In the genomic region with DNA sequence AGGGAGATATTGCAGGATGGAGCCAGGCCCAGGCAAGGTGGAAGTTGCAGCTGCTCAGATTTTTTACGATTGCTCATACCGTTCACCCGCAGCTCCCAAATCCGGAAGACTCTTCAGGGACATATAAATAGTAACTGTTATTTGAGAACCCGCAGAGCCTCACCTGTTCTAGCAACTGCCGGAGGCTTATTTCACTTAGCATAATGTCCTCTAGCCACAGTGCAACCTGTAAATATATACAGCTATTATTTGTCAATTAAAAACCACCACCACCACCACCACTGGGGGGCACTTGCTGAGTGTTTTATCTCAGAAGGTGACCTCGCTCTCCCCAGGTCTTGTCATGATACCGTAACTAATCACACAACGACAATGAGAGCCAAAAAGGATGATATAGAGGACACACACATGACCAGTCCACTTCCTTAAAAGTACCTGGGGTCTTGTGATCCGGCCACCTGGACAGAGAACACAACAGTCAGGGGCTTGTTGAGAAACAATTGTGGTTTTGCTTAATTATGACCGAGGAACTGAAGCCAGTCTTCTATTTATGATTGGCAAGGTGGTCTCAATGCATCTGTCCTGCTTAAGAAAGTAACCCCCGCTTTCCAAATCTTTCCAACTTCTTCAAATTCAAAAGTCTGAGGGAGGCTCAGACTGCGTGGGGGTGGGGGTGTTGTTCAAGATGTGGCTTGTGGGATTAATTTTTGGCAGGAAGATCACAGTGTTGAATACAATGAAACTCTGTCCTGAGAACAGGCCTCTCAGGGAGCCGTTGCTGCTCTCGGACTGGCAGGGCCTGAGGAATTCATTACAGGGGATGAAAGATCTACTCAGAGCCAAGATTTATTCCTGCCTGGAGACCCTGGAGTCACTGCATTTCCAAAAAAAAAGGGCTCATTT, we compare ENCODE assay signal across 10 cellular contexts.
DNase-seq lines count a peak whose midpoint lies in the region; ATAC-seq, FAIRE-seq and TF ChIP-seq lines count a peak whose summit lies in the region.
"Had no signal": no experiment of that assay in that cellular context is flagged by ENCODE, and none has a peak within 500 bp of the region (broad histone marks: within the 10 kb centered on the region; RNA-seq: fewer than 3 reads in every experiment).

No MANE protein-coding gene starts in this region.

- peak; percentile 59 for FAIRE-seq in GM12878 (lab: Jason Lieb, UNC)
- peak; percentile 81 for FAIRE-seq in keratinocyte (lab: Jason Lieb, UNC)
- FAIRE-seq: G401.6 had no signal

- H4K20me1 ChIP-seq in GM12878 (ENCODE audit: control insufficient read depth, insufficient read depth) (no peaks in the 10 kb centered on the region), keratinocyte (ENCODE audit: control insufficient read depth, extremely low read depth, insufficient read depth, low read length) (no peaks in the 10 kb centered on the region)

- intact Hi-C loops in GM12878 (cut with micrococcal nuclease; ENCODE audit: unreplicated experiment): loop anchor here (1.0 kb wide), 1 partner anchor 106 kb away; no protein-coding TSS in a partner anchor

- peaks cover 13% of the 10 kb centered on the region for H3K4me1 ChIP-seq in GM12878 (ENCODE audit: control insufficient read depth, insufficient read depth, low read length)
- peaks cover 13% of the 10 kb centered on the region for H3K4me1 ChIP-seq in keratinocyte (ENCODE audit: control insufficient read depth, extremely low read depth, insufficient read depth, low read length)

- DNase-seq in NOMO-1 (lab: John Stamatoyannopoulos, UW; ENCODE audit: unreplicated experiment in 2 of 2): peak; percentile 62 to 69
- DNase-seq in NOMO-1 treated with dmso at 0.1 percent for 144 hours (lab: John Stamatoyannopoulos, UW; ENCODE audit: unreplicated experiment): no peak
- peak; percentile 78 for DNase-seq in NCI-H128 (lab: John Stamatoyannopoulos, UW; ENCODE audit: unreplicated experiment)
- peak; percentile 61 for DNase-seq in T-helper 9 cell
- DNase-seq in GM12878 (ENCODE audit: low read depth, low spot score): peak; percentile 38
- peak; percentile 38 for DNase-seq in keratinocyte (ENCODE audit: low read depth, low spot score)
- peak; percentile 31 to 41 (median 37) for DNase-seq in stimulated activated CD4-positive, alpha-beta T cell treated with anti-CD3 and anti-CD28 coated beads, TNF-alpha, amount 100 ng/mL, for 1 hour (ENCODE audit: low read depth in 3 of 3, low spot score in 1 of 3)

- TF ChIP-seq POLR2A in GM12878 (IDR thresholded peaks at IDR 0.05; ENCODE audit: low read depth, low read length): no peak

- H3K9ac ChIP-seq in GM12878 (ENCODE audit: control insufficient read depth, insufficient read depth, low read length) (no peak overlapping the region), keratinocyte (ENCODE audit: control insufficient read depth, extremely low read depth, insufficient read depth, low read length) (peak overlapping the region; percentile 39)

- dilution Hi-C loops in keratinocyte (cut with MboI; ENCODE audit: extremely low pct_ligation_motif_present, low sequenced_read_pairs): no loop called here

- POLR2A ChIA-PET in GM12878 (lab: Charles Lee): interaction anchor here (1.0 kb wide), 1 partner anchor 106 kb away, joined by 5 read pairs; no protein-coding TSS in a partner anchor

- RAD21 ChIA-PET in GM12878 (lab: Charles Lee; ENCODE audit: unreplicated experiment): interaction anchor here (0.6 to 2.9 kb wide), 8 partner anchors 12 to 588 kb away, joined by 3 to 29 read pairs (median 4); no protein-coding TSS in a partner anchor

- no peak overlapping the region for H3K27ac ChIP-seq in GM12878 (ENCODE audit: control insufficient read depth, insufficient read depth)
- peak overlapping the region; percentile 32 for H3K27ac ChIP-seq in keratinocyte (ENCODE audit: control insufficient read depth, insufficient read depth, low read length)
- H3K27ac ChIP-seq: ovary had no signal

- H3K4me2 ChIP-seq in GM12878 (ENCODE audit: control insufficient read depth, insufficient read depth) (peak overlapping the region; percentile 54), keratinocyte (ENCODE audit: control insufficient read depth, extremely low read depth, insufficient read depth, low read depth, low read length) (peak overlapping the region; percentile 24)

- no TSS peak for BruUV-seq in GM12878 (replicated peaks; lab: Mats Ljungman, UMichigan)

- peak; percentile 58 for TF ChIP-seq RAD21 in GM12878 (IDR thresholded peaks at IDR 0.05; ENCODE audit: insufficient read depth, low read depth, low read length)

- 16% methylated on average over 15 of the region's 15 CpGs for WGBS in GM12878 (ENCODE audit: insufficient coverage, insufficient replicate concordance, low lambda C conversion rate, missing lambda C conversion rate)

- CTCF ChIA-PET in GM12878 (lab: Yijun Ruan, JAX): interaction anchor here (0.6 to 13.3 kb wide), 8 partner anchors 8 to 513 kb away, joined by 3 to 199 read pairs (median 3); a partner anchor contains a TSS

- H3K79me2 ChIP-seq in GM12878 (ENCODE audit: control insufficient read depth, insufficient read depth, low read length) (no peaks in the 10 kb centered on the region), keratinocyte (ENCODE audit: control insufficient read depth, insufficient read depth, low read length) (no peaks in the 10 kb centered on the region)

- no peaks in the 10 kb centered on the region for H3K36me3 ChIP-seq in GM12878 (ENCODE audit: control insufficient read depth in 2 of 2, insufficient read depth in 2 of 2, low read length in 1 of 2)
- no peaks in the 10 kb centered on the region for H3K36me3 ChIP-seq in keratinocyte (ENCODE audit: control insufficient read depth in 2 of 2, extremely low read depth in 1 of 2, insufficient read depth in 2 of 2, low read length in 2 of 2)
- H3K36me3 ChIP-seq: ovary had no signal

- ATAC-seq in GM12878 (peak; percentile 90), GM21526 (IDR thresholded peaks at IDR 0.05; ENCODE audit: low FRiP score, unreplicated experiment) (no peak)

- SMC1A ChIA-PET in GM12878 (lab: Charles Lee; ENCODE audit: uncharacterized antibody, unreplicated experiment): interaction anchor here (0.7 to 1.1 kb wide), 6 partner anchors 9 to 144 kb away, joined by 3 to 16 read pairs (median 3); no protein-coding TSS in a partner anchor

- no peak; a peak in 1 of 4 replicates for TF ChIP-seq EP300 in GM12878 (IDR thresholded peaks at IDR 0.05; ENCODE audit: borderline replicate concordance in 1 of 2, control insufficient read depth in 1 of 2, low read depth in 2 of 2, low read length in 2 of 2)

- H2AFZ ChIP-seq in GM12878 (ENCODE audit: control insufficient read depth, low read depth, low read length) (peak overlapping the region; percentile 61), keratinocyte (ENCODE audit: control insufficient read depth, low read length) (no peak overlapping the region)

- H3K4me3 ChIP-seq in GM12878 (no peak overlapping the region), keratinocyte (ENCODE audit: control insufficient read depth in 2 of 3, extremely low read depth in 1 of 3, insufficient read depth in 2 of 3, low read depth in 1 of 3, low read length in 3 of 3) (no peak overlapping the region)
- H3K4me3 ChIP-seq: ovary had no signal

- no peaks in the 10 kb centered on the region for H3K9me1 ChIP-seq in keratinocyte (ENCODE audit: control insufficient read depth, extremely low read depth, insufficient read depth, low read length)

- H3K9me3 ChIP-seq in GM12878 (replicated peaks; ENCODE audit: control insufficient read depth, insufficient read depth, low read length): peaks cover 3% of the 10 kb centered on the region; the same call in 2 of the 3 replicates
- no peaks in the 10 kb centered on the region for H3K9me3 ChIP-seq in keratinocyte (ENCODE audit: control insufficient read depth, low read depth, low read length)
- H3K9me3 ChIP-seq: ovary had no signal

- no peaks in the 10 kb centered on the region for H3K27me3 ChIP-seq in GM12878 (replicated peaks in 1 of 2; ENCODE audit: control insufficient read depth in 2 of 2, insufficient read depth in 2 of 2, low read length in 1 of 2)
- H3K27me3 ChIP-seq in keratinocyte (ENCODE audit: control insufficient read depth, extremely low read depth, insufficient read depth, low read length): no peaks in the 10 kb centered on the region
- H3K27me3 ChIP-seq: ovary had no signal

- in situ Hi-C loops in GM12878 (cut with MboI): no loop called here

- TF ChIP-seq CTCF in GM12878 (IDR thresholded peaks at IDR 0.05 in 2 of 3, conservative IDR thresholded peaks at IDR 0.05 in 1 of 3; ENCODE audit: control insufficient read depth in 2 of 3, extremely low read depth in 1 of 3, insufficient read depth in 1 of 3, low read depth in 3 of 3, low read length in 3 of 3) (peak; percentile 47 to 56 (median 49)), keratinocyte (optimal IDR thresholded peaks at IDR 0.05 in 1 of 3, IDR thresholded peaks at IDR 0.05 in 1 of 3, conservative IDR thresholded peaks at IDR 0.05 in 1 of 3; ENCODE audit: extremely low read depth in 1 of 3, insufficient read depth in 2 of 3, low read length in 3 of 3) (peak; percentile 46 to 74 (median 61))

TF ChIP-seq in GM12878, 131 proteins besides CTCF, POLR2A, EP300 and RAD21 (continues in another document):
- no peak for TF ChIP-seq YBX1 (IDR thresholded peaks at IDR 0.05)
- TF ChIP-seq, protein P1, sequence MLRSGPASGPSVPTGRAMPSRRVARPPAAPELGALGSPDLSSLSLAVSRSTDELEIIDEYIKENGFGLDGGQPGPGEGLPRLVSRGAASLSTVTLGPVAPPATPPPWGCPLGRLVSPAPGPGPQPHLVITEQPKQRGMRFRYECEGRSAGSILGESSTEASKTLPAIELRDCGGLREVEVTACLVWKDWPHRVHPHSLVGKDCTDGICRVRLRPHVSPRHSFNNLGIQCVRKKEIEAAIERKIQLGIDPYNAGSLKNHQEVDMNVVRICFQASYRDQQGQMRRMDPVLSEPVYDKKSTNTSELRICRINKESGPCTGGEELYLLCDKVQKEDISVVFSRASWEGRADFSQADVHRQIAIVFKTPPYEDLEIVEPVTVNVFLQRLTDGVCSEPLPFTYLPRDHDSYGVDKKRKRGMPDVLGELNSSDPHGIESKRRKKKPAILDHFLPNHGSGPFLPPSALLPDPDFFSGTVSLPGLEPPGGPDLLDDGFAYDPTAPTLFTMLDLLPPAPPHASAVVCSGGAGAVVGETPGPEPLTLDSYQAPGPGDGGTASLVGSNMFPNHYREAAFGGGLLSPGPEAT (IDR thresholded peaks at IDR 0.05; ENCODE audit: low read depth): no peak
- TF ChIP-seq SMC3 (IDR thresholded peaks at IDR 0.05; ENCODE audit: borderline replicate concordance, low read length): peak; percentile 37; the same call in 1 of the 2 replicates
- TF ChIP-seq NFYA (IDR thresholded peaks at IDR 0.05; ENCODE audit: borderline replicate concordance, low read depth, low read length): no peak
- TF ChIP-seq MTA2 (IDR thresholded peaks at IDR 0.05; ENCODE audit: low read depth): peak; percentile 67
- peak; percentile 76; the same call in 1 of the 2 replicates for TF ChIP-seq SPI1 (IDR thresholded peaks at IDR 0.05; ENCODE audit: borderline replicate concordance, insufficient read depth, low read depth, low read length)
